In genomic region chr1:192907545-192908243, GRCh38 we compare ENCODE assay signal across 13 cellular contexts.
DNase-seq lines count a peak whose midpoint lies in the region; ATAC-seq lines count a peak whose summit lies in the region.
"Had no signal": no experiment of that assay in that cellular context is flagged by ENCODE, and none has a peak within 500 bp of the region (broad histone marks: within the 10 kb centered on the region; RNA-seq: fewer than 3 reads in every experiment).

No MANE protein-coding gene starts in this region.

- ATAC-seq in GM18907 (IDR thresholded peaks at IDR 0.05; ENCODE audit: unreplicated experiment), result peak; percentile 44
- peak; percentile 58 for ATAC-seq in HG03565 (IDR thresholded peaks at IDR 0.05; ENCODE audit: unreplicated experiment)

- no peak overlapping the region for H3K4me3 ChIP-seq in rectal smooth muscle tissue (ENCODE audit: low read length)
- H3K4me3 ChIP-seq: coronary artery, SJSA1 had no signal

- H3K9ac ChIP-seq in rectal smooth muscle tissue (ENCODE audit: low read length), result no peak overlapping the region

- H3K4me1 ChIP-seq in rectal smooth muscle tissue (ENCODE audit: control insufficient read depth, insufficient read depth, low read length), result peaks cover 20% of the 10 kb centered on the region
- H3K4me1 ChIP-seq: SJSA1 had no signal

- peak overlapping the region; percentile 68 for H3K27ac ChIP-seq in rectal smooth muscle tissue (ENCODE audit: low read depth, low read length)
- H3K27ac ChIP-seq: coronary artery, SJSA1 had no signal

- DNase-seq in epidermal melanocyte (ENCODE audit: insufficient read length, low spot score) (peak; percentile 51), NCI-H526 (lab: John Stamatoyannopoulos, UW) (no peak), posterior vena cava (ENCODE audit: low spot score) (no peak), NCI-H524 (lab: John Stamatoyannopoulos, UW) (no peak), NCI-H82 treated with DMSO at 0.1 percent for 48 hours (lab: John Stamatoyannopoulos, UW; ENCODE audit: unreplicated experiment) (no peak)
- DNase-seq: DMS153, NCI-H1105, right cardiac atrium had no signal

- no peaks in the 10 kb centered on the region for H3K36me3 ChIP-seq in rectal smooth muscle tissue (ENCODE audit: control insufficient read depth, insufficient read depth, low read length)
- H3K36me3 ChIP-seq: SJSA1 had no signal

- H3K27me3 ChIP-seq in rectal smooth muscle tissue (ENCODE audit: control insufficient read depth, insufficient read depth, low read length), result no peaks in the 10 kb centered on the region
- H3K27me3 ChIP-seq: SJSA1 had no signal

- intact Hi-C loops in posterior vena cava (cut with DNase I), result no loop called here
